In genomic region chr6:138824482-138825134, GRCh38 we compare ENCODE assay signal across 1 cellular context.
TF ChIP-seq lines count a peak whose summit lies in the region.

No MANE protein-coding gene starts in this region.

TF ChIP-seq in GM23338, 12 proteins besides CTCF, POLR2A, EP300 and RAD21 (continued from another document):
- TF ChIP-seq REST (IDR thresholded peaks at IDR 0.05; ENCODE audit: unreplicated experiment): no peak
- no peak for TF ChIP-seq POLR2AphosphoS5 (IDR thresholded peaks at IDR 0.05; ENCODE audit: low read depth)
- TF ChIP-seq ZNF462 (CRISPR knock-in tag; IDR thresholded peaks at IDR 0.05): no peak
- no peak for TF ChIP-seq EZH2 (IDR thresholded peaks at IDR 0.05; ENCODE audit: low read depth, unreplicated experiment)
- TF ChIP-seq JUNB (IDR thresholded peaks at IDR 0.05; ENCODE audit: unreplicated experiment): no peak
- no peak for TF ChIP-seq ZNF331 (CRISPR knock-in tag; IDR thresholded peaks at IDR 0.05; ENCODE audit: low read depth)
TF ChIP-seq in GM23338: peak in this region for 0.
